In the genomic region with DNA sequence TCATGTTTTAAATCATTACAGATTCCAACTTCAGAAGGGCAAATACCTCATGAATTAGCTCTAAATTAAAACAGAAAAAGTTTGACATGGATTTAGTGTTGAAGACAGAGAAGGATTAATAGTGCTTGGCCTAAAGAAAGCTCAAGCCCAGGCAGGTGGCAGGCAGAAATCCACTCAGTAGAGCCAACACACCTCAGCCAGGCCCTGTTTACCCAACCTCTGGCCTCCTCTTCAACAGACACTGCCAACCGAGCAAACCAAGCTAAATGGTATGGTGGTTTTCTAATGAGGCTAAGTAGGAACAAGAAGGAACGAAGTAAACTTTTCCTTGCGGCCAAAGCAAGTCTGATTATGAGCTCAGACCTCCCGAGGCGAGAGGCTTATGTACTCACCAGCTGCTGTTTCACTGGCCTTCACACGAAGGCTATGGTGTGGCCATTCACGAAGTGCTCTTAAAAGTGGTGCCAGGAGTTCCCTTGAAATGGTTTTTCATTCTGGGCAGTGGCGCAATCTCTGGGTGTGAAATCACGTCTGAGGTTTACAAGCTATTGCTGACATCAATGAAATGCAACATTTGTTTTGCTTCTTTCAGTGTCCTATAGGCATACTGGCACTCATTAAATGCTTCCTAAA, we compare ENCODE assay signal across 15 cellular contexts.
"Had no signal": no experiment of that assay in that cellular context is flagged by ENCODE, and none has a peak within 500 bp of the region (broad histone marks: within the 10 kb centered on the region; RNA-seq: fewer than 3 reads in every experiment).

No MANE protein-coding gene starts in this region.

- H3K9me3 ChIP-seq: thyroid gland, uterus had no signal

- DNase-seq: activated CD4-positive, alpha-beta T cell treated with anti-CD3 and anti-CD28 coated beads, Interleukin-2, amount 50 U/mL, for 48 hours; activated naive CD4-positive, alpha-beta T cell treated with anti-CD3 and anti-CD28 coated beads for 36 hours; activated naive CD8-positive, alpha-beta T cell treated with anti-CD3 and anti-CD28 coated beads, Interleukin-2, amount 50 U/mL, for 24 hours; activated T-cell treated with anti-CD3 and anti-CD28 coated beads, Interleukin-2, amount 50 U/mL, for 1 hour; aorta; heart right ventricle; left colon; midbrain; retina; stimulated activated CD4-positive, alpha-beta T cell treated with anti-CD3 and anti-CD28 coated beads, Interleukin-2, amount 100 ng/mL, for 48 hours; thyroid gland; uterus had no signal

- ATAC-seq: activated naive CD8-positive, alpha-beta T cell treated with anti-CD3 and anti-CD28 coated beads, Interleukin-2, amount 50 U/mL, for 24 hours; heart right ventricle; left colon; stimulated activated memory B cell treated with anti-CD40 and anti-IgM and Interleukin-4, amounts not matched to agents 10 μg/mL and 1 μg/mL and 100 μg/mL, for 72 hours had no signal

- H3K4me1 ChIP-seq: heart right ventricle, parathyroid adenoma, thyroid gland, uterus had no signal

- H3K27ac ChIP-seq: heart right ventricle, parathyroid adenoma, thyroid gland, uterus had no signal

- H3K27me3 ChIP-seq: heart right ventricle, thyroid gland, uterus had no signal

- H3K36me3 ChIP-seq: heart right ventricle, thyroid gland, uterus had no signal

- H3K4me3 ChIP-seq: heart right ventricle, lung, thyroid gland, uterus had no signal
